9 cellular contexts compared by ENCODE assay signal in genomic region chr14:54730156-54730961, GRCh38.
A peak's percentile ranks its signal among the peaks of the same experiment; 100 is the strongest.
DNase-seq lines count a peak whose midpoint lies in the region; ATAC-seq and TF ChIP-seq lines count a peak whose summit lies in the region.
"Had no signal": no experiment of that assay in that cellular context is flagged by ENCODE, and none has a peak within 500 bp of the region (broad histone marks: within the 10 kb centered on the region; RNA-seq: fewer than 3 reads in every experiment).

No MANE protein-coding gene starts in this region.

- H3K9me3 Mint-ChIP-seq in activated T-helper 2 cell treated with anti-CD3 and anti-CD28 coated beads, Interferon-gamma antibody, Interleukin-2, Interleukin-4, amounts not matched to agents 10 μg/mL and 5 μg/mL and 100 μg/mL, durations not matched to agents 14 hours and 24 hours and 36 hours, result no peaks in the 10 kb centered on the region

- DNase-seq in GDM1 (lab: John Stamatoyannopoulos, UW) (peak; percentile 68), left lung (no peak), HuH-7.5 (ENCODE audit: low spot score) (no peak)
- DNase-seq in activated T-helper 2 cell treated with anti-CD3 and anti-CD28 coated beads, Interferon-gamma antibody, Interleukin-2, Interleukin-4, amounts not matched to agents 10 μg/mL and 5 μg/mL and 100 μg/mL, durations not matched to agents 14 hours and 24 hours and 36 hours (ENCODE audit: low spot score), result peak; percentile 37
- no peak for DNase-seq in activated effector memory CD4-positive, alpha-beta T cell treated with Interleukin-2 at 50 U/mL for 16 hours

- H3K27ac ChIP-seq in left lung (peak overlapping the region; percentile 33 to 55), urinary bladder (ENCODE audit: low read depth) (peak overlapping the region; percentile 17)
- H3K27ac ChIP-seq: neutrophil had no signal

- peak overlapping the region; percentile 93 for H3K27ac Mint-ChIP-seq in activated T-helper 2 cell treated with anti-CD3 and anti-CD28 coated beads, Interferon-gamma antibody, Interleukin-2, Interleukin-4, amounts not matched to agents 10 μg/mL and 5 μg/mL and 100 μg/mL, durations not matched to agents 14 hours and 24 hours and 36 hours

- peaks cover 44% of the 10 kb centered on the region for H3K4me1 Mint-ChIP-seq in activated T-helper 2 cell treated with anti-CD3 and anti-CD28 coated beads, Interferon-gamma antibody, Interleukin-2, Interleukin-4, amounts not matched to agents 10 μg/mL and 5 μg/mL and 100 μg/mL, durations not matched to agents 14 hours and 24 hours and 36 hours (ENCODE audit: low read depth)

- no peaks in the 10 kb centered on the region for H3K36me3 Mint-ChIP-seq in activated T-helper 2 cell treated with anti-CD3 and anti-CD28 coated beads, Interferon-gamma antibody, Interleukin-2, Interleukin-4, amounts not matched to agents 10 μg/mL and 5 μg/mL and 100 μg/mL, durations not matched to agents 14 hours and 24 hours and 36 hours (ENCODE audit: low read depth)

- H3K4me1 ChIP-seq in left lung (peaks cover 0 to 3% of the 10 kb centered on the region in 2 donors), urinary bladder (ENCODE audit: insufficient read depth) (no peaks in the 10 kb centered on the region)

- WGBS in urinary bladder, result 42% methylated on average over 6 of the region's 6 CpGs

- H3K9me3 ChIP-seq in left lung, result no peaks in the 10 kb centered on the region
- H3K9me3 ChIP-seq: neutrophil had no signal

- H3K4me3 ChIP-seq in left lung, result no peak overlapping the region
- no peak overlapping the region for H3K4me3 ChIP-seq in urinary bladder (ENCODE audit: low read depth, low read length)

- no peaks in the 10 kb centered on the region for H3K27me3 ChIP-seq in left lung
- H3K27me3 ChIP-seq: neutrophil had no signal

- peaks cover 20% of the 10 kb centered on the region for H3K27me3 Mint-ChIP-seq in activated T-helper 2 cell treated with anti-CD3 and anti-CD28 coated beads, Interferon-gamma antibody, Interleukin-2, Interleukin-4, amounts not matched to agents 10 μg/mL and 5 μg/mL and 100 μg/mL, durations not matched to agents 14 hours and 24 hours and 36 hours (ENCODE audit: low read depth)

- H3K4me3 Mint-ChIP-seq in activated T-helper 2 cell treated with anti-CD3 and anti-CD28 coated beads, Interferon-gamma antibody, Interleukin-2, Interleukin-4, amounts not matched to agents 10 μg/mL and 5 μg/mL and 100 μg/mL, durations not matched to agents 14 hours and 24 hours and 36 hours (ENCODE audit: low read depth), result peak overlapping the region; percentile 24

- no peaks in the 10 kb centered on the region for H3K36me3 ChIP-seq in left lung
- no peaks in the 10 kb centered on the region for H3K36me3 ChIP-seq in urinary bladder (ENCODE audit: insufficient read depth)
- H3K36me3 ChIP-seq: neutrophil had no signal

- ATAC-seq in GM21360 (IDR thresholded peaks at IDR 0.05; ENCODE audit: unreplicated experiment) (peak; percentile 93), HG03558 (IDR thresholded peaks at IDR 0.05; ENCODE audit: extremely low read depth, unreplicated experiment) (peak; percentile 91), left lung (peak; percentile 57)

- no peak for TF ChIP-seq CTCF in left lung (IDR thresholded peaks at IDR 0.05)

- intact Hi-C loops in activated T-helper 2 cell treated with anti-CD3 and anti-CD28 coated beads, Interferon-gamma antibody, Interleukin-2, Interleukin-4, amounts not matched to agents 10 μg/mL and 5 μg/mL and 100 μg/mL, durations not matched to agents 14 hours and 24 hours and 36 hours (cut with micrococcal nuclease), result loop anchor here (1.0 to 10.0 kb wide), 6 partner anchors 43 to 604 kb away; partner anchors contain the start of gene SAMD4A
- intact Hi-C loops in left lung (cut with DNase I), result no loop called here

Comparison
In these comparisons a context has a peak if more than half of its experiments do, and no peak if none do; other contexts are left out.
1. DNase-seq: peak in GDM1 (single experiment) and activated T-helper 2 cell treated with anti-CD3 and anti-CD28 coated beads, Interferon-gamma antibody, Interleukin-2, Interleukin-4, amounts not matched to agents 10 μg/mL and 5 μg/mL and 100 μg/mL, durations not matched to agents 14 hours and 24 hours and 36 hours (single experiment); none in left lung (0 of 2), HuH-7.5 (single experiment) and activated effector memory CD4-positive, alpha-beta T cell treated with Interleukin-2 at 50 U/mL for 16 hours (single experiment).
2. Peak in every context shown above with its lines, with median percentiles within 50 percentile points of each other: ATAC-seq.